10 cellular contexts compared by ENCODE assay signal in genomic region chr12:52009081-52009751, GRCh38. TPM values are rescaled to one million over a fixed set of nuclear protein-coding genes. Genes with fewer than 3 reads are reported as not detected.
A peak's percentile ranks its signal among the peaks of the same experiment; 100 is the strongest.
DNase-seq lines count a peak whose midpoint lies in the region; ATAC-seq and TF ChIP-seq lines count a peak whose summit lies in the region.
"Had no signal": no experiment of that assay in that cellular context is flagged by ENCODE, and none has a peak within 500 bp of the region (broad histone marks: within the 10 kb centered on the region; RNA-seq: fewer than 3 reads in every experiment).

No MANE protein-coding gene starts in this region.

- H3K36me3 ChIP-seq in BLaER1 = peaks cover 35% of the 10 kb centered on the region
- H3K36me3 ChIP-seq in adipocyte (ENCODE audit: control insufficient read depth, insufficient read depth, low read length, severe bottlenecking) = peaks cover 8% of the 10 kb centered on the region
- peaks cover 5% of the 10 kb centered on the region for H3K36me3 ChIP-seq in rectal smooth muscle tissue (ENCODE audit: control insufficient read depth, insufficient read depth, low read length)
- H3K36me3 ChIP-seq in GM23248 (ENCODE audit: low read depth) = no peaks in the 10 kb centered on the region
- H3K36me3 ChIP-seq in PC-9 (ENCODE audit: low read depth) = no peaks in the 10 kb centered on the region

- H4K20me1 ChIP-seq in BLaER1 (peaks cover 20% of the 10 kb centered on the region; the same call in 1 of the 2 replicates), GM23248 (ENCODE audit: insufficient read depth) (no peaks in the 10 kb centered on the region), PC-9 (ENCODE audit: insufficient read depth) (no peaks in the 10 kb centered on the region)

- POLR2A ChIA-PET in PC-9 (lab: Charles Lee; ENCODE audit: unreplicated experiment) = no interaction called here

- intact Hi-C loops in right cardiac atrium (cut with DNase I) = no loop called here
- intact Hi-C loops in PC-9 (cut with micrococcal nuclease; ENCODE audit: unreplicated experiment) = no loop called here

- no peak for TF ChIP-seq CTCF in PC-9 (conservative IDR thresholded peaks at IDR 0.05)

- no peaks in the 10 kb centered on the region for H3K9me3 ChIP-seq in BLaER1
- no peaks in the 10 kb centered on the region for H3K9me3 ChIP-seq in adipocyte (ENCODE audit: control insufficient read depth, low read length)
- no peaks in the 10 kb centered on the region for H3K9me3 ChIP-seq in right cardiac atrium (ENCODE audit: control insufficient read depth, low read length)
- no peaks in the 10 kb centered on the region for H3K9me3 ChIP-seq in GM23248 (ENCODE audit: low read depth)
- no peaks in the 10 kb centered on the region for H3K9me3 ChIP-seq in PC-9 (ENCODE audit: insufficient read depth, low read depth)

- H3K4me1 ChIP-seq in BLaER1 = peaks cover 60% of the 10 kb centered on the region
- H3K4me1 ChIP-seq in adipocyte (ENCODE audit: control insufficient read depth, insufficient read depth, low read length) = peaks cover 33% of the 10 kb centered on the region
- peaks cover 7% of the 10 kb centered on the region for H3K4me1 ChIP-seq in right cardiac atrium (ENCODE audit: control insufficient read depth, insufficient read depth, low read length)
- peaks cover 9% of the 10 kb centered on the region for H3K4me1 ChIP-seq in rectal smooth muscle tissue (ENCODE audit: control insufficient read depth, insufficient read depth, low read length)
- peaks cover 9% of the 10 kb centered on the region; the same call in 1 of the 2 replicates for H3K4me1 ChIP-seq in GM23248 (ENCODE audit: insufficient read depth)
- no peaks in the 10 kb centered on the region for H3K4me1 ChIP-seq in PC-9 (replicated peaks; ENCODE audit: insufficient read depth)

- no peaks in the 10 kb centered on the region for H3K9me2 ChIP-seq in GM23248 (ENCODE audit: insufficient read depth)
- H3K9me2 ChIP-seq in PC-9 (ENCODE audit: insufficient read depth) = no peaks in the 10 kb centered on the region

- H3K4me2 ChIP-seq in BLaER1 (peak overlapping the region; percentile 92), GM23248 (ENCODE audit: unreplicated experiment) (no peak overlapping the region), PC-9 (no peak overlapping the region)

- H3K9ac ChIP-seq in BLaER1 = peak overlapping the region; percentile 61; the same call in 1 of the 2 replicates
- peak overlapping the region; percentile 83 for H3K9ac ChIP-seq in adipocyte (ENCODE audit: low read length)
- no peak overlapping the region for H3K9ac ChIP-seq in rectal smooth muscle tissue (ENCODE audit: low read length)
- H3K9ac ChIP-seq in GM23248 = no peak overlapping the region

- H2AFZ ChIP-seq in GM23248 (no peak overlapping the region), PC-9 (no peak overlapping the region)

- H3F3A ChIP-seq in GM23248 (ENCODE audit: insufficient read depth) = peaks cover 9% of the 10 kb centered on the region; the same call in 1 of the 2 replicates
- H3F3A ChIP-seq in PC-9 (ENCODE audit: insufficient read depth, low read depth) = 0 out of 2 replicates have a peak, but pooled peaks cover 4% of the 10 kb centered on the region

- DNase-seq in adipocyte (ENCODE audit: low read depth) (no peak), right cardiac atrium (peak in 1 of 3 donors; percentile 61), NCI-H510A (lab: John Stamatoyannopoulos, UW) (no peak), GM23248 (no peak), NCI-H2029 treated with DMSO at 0.1 percent for 48 hours (lab: John Stamatoyannopoulos, UW) (no peak), PC-9 (no peak)
- DNase-seq: central memory CD4-positive, alpha-beta T cell; NCI-H226 had no signal

- H3K27ac ChIP-seq in BLaER1 = peak overlapping the region; percentile 64
- H3K27ac ChIP-seq in right cardiac atrium (ENCODE audit: low read length) = peak overlapping the region; percentile 93
- peak overlapping the region; percentile 71 for H3K27ac ChIP-seq in rectal smooth muscle tissue (ENCODE audit: low read depth, low read length)
- no peak overlapping the region for H3K27ac ChIP-seq in GM23248
- no peak overlapping the region for H3K27ac ChIP-seq in PC-9

- no TSS peak for BruUV-seq in PC-9 (replicated peaks; lab: Mats Ljungman, UMichigan)

- CTCF ChIA-PET in PC-9 (lab: Charles Lee) = interaction anchor here (0.6 to 0.8 kb wide), 3 partner anchors 14 to 495 kb away, joined by 3 read pairs; no protein-coding TSS in a partner anchor

- ATAC-seq in right cardiac atrium = peak in 1 of 2 donors; percentile 0

- peak overlapping the region; percentile 90 for H3K4me3 ChIP-seq in BLaER1
- H3K4me3 ChIP-seq in adipocyte (ENCODE audit: low read length) = peak overlapping the region; percentile 10
- H3K4me3 ChIP-seq in right cardiac atrium (ENCODE audit: low read length) = peak overlapping the region; percentile 76
- H3K4me3 ChIP-seq in rectal smooth muscle tissue (ENCODE audit: low read length) = peak overlapping the region; percentile 31
- H3K4me3 ChIP-seq in GM23248 = no peak overlapping the region
- H3K4me3 ChIP-seq in PC-9 = no peak overlapping the region

- 62% methylated on average over 10 of the region's 10 CpGs for WGBS in right cardiac atrium
- WGBS in GM23248 (ENCODE audit: low coverage in 1 of 2, low lambda C conversion rate in 2 of 2, missing lambda C conversion rate in 2 of 2), 2 experiments = 93 to 95% methylated on average over 10 of the region's 10 CpGs

- in situ Hi-C loops in GM23248 (cut with MboI) = no loop called here

- peaks cover 15% of the 10 kb centered on the region for H3K27me3 ChIP-seq in BLaER1
- H3K27me3 ChIP-seq in adipocyte (replicated peaks; ENCODE audit: control insufficient read depth, insufficient read depth, low read length) = no peaks in the 10 kb centered on the region
- H3K27me3 ChIP-seq in right cardiac atrium (ENCODE audit: control insufficient read depth, insufficient read depth) = no peaks in the 10 kb centered on the region
- H3K27me3 ChIP-seq in rectal smooth muscle tissue (ENCODE audit: control insufficient read depth, insufficient read depth, low read length) = peaks cover 13% of the 10 kb centered on the region
- no peaks in the 10 kb centered on the region for H3K27me3 ChIP-seq in GM23248 (replicated peaks; ENCODE audit: insufficient read depth)
- H3K27me3 ChIP-seq in PC-9 (ENCODE audit: insufficient read depth, low read depth) = no peaks in the 10 kb centered on the region

- no peaks in the 10 kb centered on the region for H3K79me2 ChIP-seq in GM23248 (ENCODE audit: insufficient read depth)
- no peaks in the 10 kb centered on the region for H3K79me2 ChIP-seq in PC-9 (ENCODE audit: low read depth)

RNA-seq across cellular contexts. Expression of gene TAMALIN, which starts 2.5 kb away (rescaled TPM):
- 10 to 100 TPM; 20.8 to 39.3 (median 30.0) TPM for total RNA-seq in right cardiac atrium
- polyA plus RNA-seq in right cardiac atrium = 30.3 TPM
- total RNA-seq in GM23248 (2014; rRNA removed; shearing (Covaris generic)) = 2.2 and 5.9 TPM in 2 replicates
- not detected in 2 replicates for polyA plus RNA-seq in GM23248 (2016; fragmentation: Nextera tagmentation; extraction: Ambion mirVana)
- 0.50 TPM in 1 of 2 replicates, not detected in the other for total RNA-seq in PC-9 (2021)

RNA-seq across cellular contexts. Expression of gene NR4A1, which starts 42.0 kb away (rescaled TPM):
- total RNA-seq in right cardiac atrium (100 to 1,000 TPM in 2 of 4 donors, 10 to 100 TPM in 2; 50.2 to 238 (median 85.2) TPM), PC-9 (2021) (6.5 and 13.4 TPM in 2 replicates)
- polyA plus RNA-seq in right cardiac atrium (417 TPM), GM23248 (2016; fragmentation: Nextera tagmentation; extraction: Ambion mirVana) (10.2 and 11.1 TPM in 2 replicates)
- 12.5 and 13.1 TPM in 2 replicates for total RNA-seq in GM23248 (2014; rRNA removed; shearing (Covaris generic))

RNA-seq across cellular contexts. Expression of gene ACVR1B, which starts 57.7 kb away (rescaled TPM):
- total RNA-seq in right cardiac atrium (10 to 100 TPM; 14.6 to 19.4 (median 16.3) TPM), PC-9 (2021) (13.4 and 15.4 TPM in 2 replicates)
- polyA plus RNA-seq in right cardiac atrium (15.2 TPM), GM23248 (2016; fragmentation: Nextera tagmentation; extraction: Ambion mirVana) (2.8 and 3.1 TPM in 2 replicates)
- 16.4 and 17.0 TPM in 2 replicates for total RNA-seq in GM23248 (2014; rRNA removed; shearing (Covaris generic))

Comparison
In these comparisons a context has a peak if more than half of its experiments do, and no peak if none do; other contexts are left out.
1. H3K27ac ChIP-seq: peak in BLaER1 (single experiment), right cardiac atrium (single experiment) and rectal smooth muscle tissue (single experiment); none in GM23248 (single experiment) and PC-9 (single experiment).
2. H3K4me3 ChIP-seq: peak in BLaER1 (single experiment), adipocyte (single experiment), right cardiac atrium (single experiment) and rectal smooth muscle tissue (single experiment); none in GM23248 (single experiment) and PC-9 (single experiment).
3. H3K9ac ChIP-seq: peak in BLaER1 (single experiment) and adipocyte (single experiment); none in rectal smooth muscle tissue (single experiment) and GM23248 (single experiment).